In the genomic region with DNA sequence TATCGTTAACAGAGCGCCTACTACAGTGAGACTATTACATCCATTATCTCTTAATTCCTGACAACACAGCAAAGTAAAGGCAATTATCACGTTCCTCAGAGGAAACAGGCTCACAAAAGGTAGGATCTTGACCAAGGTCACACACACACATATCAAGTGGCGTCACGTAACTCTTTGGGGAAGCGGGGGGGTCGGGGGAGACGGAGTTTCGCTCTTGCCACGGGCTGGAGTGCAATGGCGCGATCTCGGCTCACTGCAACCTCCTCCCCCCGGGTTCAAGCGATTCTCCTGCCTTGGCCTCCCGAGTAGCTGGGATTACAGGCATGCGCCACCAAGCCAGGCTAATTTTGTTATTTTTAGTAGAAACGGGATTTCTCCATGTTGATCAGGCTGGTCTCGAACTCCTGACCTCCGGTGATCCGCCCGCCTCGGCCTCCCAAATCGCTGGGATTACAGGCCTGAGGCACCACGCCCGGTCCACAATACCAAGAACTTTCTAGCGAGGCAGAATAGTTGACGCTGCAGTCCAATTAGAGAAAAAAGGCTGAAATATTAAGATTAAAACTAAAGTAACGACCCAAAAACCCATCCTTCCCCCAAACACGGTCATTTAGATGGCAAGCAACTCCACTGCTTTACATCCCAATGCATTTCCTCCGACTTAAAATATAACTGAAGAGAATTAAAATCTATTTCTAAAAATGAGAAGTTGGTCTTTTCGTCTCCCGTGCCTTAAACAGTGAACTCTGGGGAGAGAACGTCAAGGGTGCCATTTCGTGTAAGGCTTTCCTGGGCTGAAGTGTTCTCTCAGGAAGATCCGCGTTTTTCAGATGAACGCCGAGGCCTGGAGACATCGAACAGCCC, we compare ENCODE assay signal across 8 cellular contexts. TPM values are rescaled to one million over a fixed set of nuclear protein-coding genes. Genes with fewer than 3 reads are reported as not detected.
A peak's percentile ranks its signal among the peaks of the same experiment; 100 is the strongest.
DNase-seq lines count a peak whose midpoint lies in the region; ATAC-seq, FAIRE-seq and TF ChIP-seq lines count a peak whose summit lies in the region.

No MANE protein-coding gene starts in this region.

- peak; percentile 67 for FAIRE-seq in GM12891 (lab: Jason Lieb, UNC)

- H3K4me1 ChIP-seq in fibroblast of lung (ENCODE audit: control insufficient read depth, extremely low read depth, insufficient read depth, low read length): peaks cover 3% of the 10 kb centered on the region

- H3K4me3 ChIP-seq in fibroblast of lung (replicated peaks in 1 of 4; ENCODE audit: control extremely low read depth in 1 of 4, insufficient read depth in 1 of 4, low read depth in 3 of 4, low read length in 4 of 4): peak overlapping the region; percentile 63 to 100 (median 96)

- no peaks in the 10 kb centered on the region for H3K9me3 ChIP-seq in fibroblast of lung (ENCODE audit: control insufficient read depth, insufficient read depth, low read depth, low read length)

- H3K36me3 Mint-ChIP-seq in osteocyte (ENCODE audit: unreplicated experiment) (peaks cover 37% of the 10 kb centered on the region), type B pancreatic cell (peaks cover 48% of the 10 kb centered on the region)

- DNase-seq in GM12891 (ENCODE audit: insufficient read length, low spot score) (peak; percentile 33), NCI-H748 (lab: John Stamatoyannopoulos, UW; ENCODE audit: unreplicated experiment) (peak; percentile 58), activated T-cell treated with anti-CD3 and anti-CD28 coated beads for 24 hours (ENCODE audit: low read depth) (peak; percentile 41), fibroblast of lung (ENCODE audit: low read depth in 2 of 2) (peak; percentile 49 to 59), osteocyte (ENCODE audit: extremely low spot score, unreplicated experiment) (no peak), type B pancreatic cell (ENCODE audit: extremely low spot score, unreplicated experiment) (no peak), KG1 (lab: John Stamatoyannopoulos, UW) (no peak)

- no peak for TF ChIP-seq CTCF in fibroblast of lung (conservative IDR thresholded peaks at IDR 0.05 in 1 of 2, IDR thresholded peaks at IDR 0.05 in 1 of 2; ENCODE audit: low read depth in 1 of 2, low read length in 2 of 2)
- TF ChIP-seq CTCF in osteocyte (IDR thresholded peaks at IDR 0.05): no peak
- TF ChIP-seq CTCF in type B pancreatic cell (conservative IDR thresholded peaks at IDR 0.05): no peak

- peaks cover 5% of the 10 kb centered on the region for H3K36me3 ChIP-seq in fibroblast of lung (ENCODE audit: control insufficient read depth, insufficient read depth, low read length)

- peak overlapping the region; percentile 60 for H3K4me2 ChIP-seq in fibroblast of lung (ENCODE audit: extremely low read depth, insufficient read depth, low read length)

- H3K4me1 Mint-ChIP-seq in osteocyte (ENCODE audit: unreplicated experiment) (peaks cover 36% of the 10 kb centered on the region), type B pancreatic cell (ENCODE audit: unreplicated experiment) (peaks cover 34% of the 10 kb centered on the region)

- ATAC-seq in HG03520 (IDR thresholded peaks at IDR 0.05; ENCODE audit: unreplicated experiment): no peak

- peak overlapping the region; percentile 97 for H3K4me3 Mint-ChIP-seq in osteocyte (ENCODE audit: unreplicated experiment)
- H3K4me3 Mint-ChIP-seq in type B pancreatic cell: peak overlapping the region; percentile 92

- H2AFZ ChIP-seq in fibroblast of lung (ENCODE audit: low read length): no peak overlapping the region

- H3K27me3 ChIP-seq in fibroblast of lung (ENCODE audit: control insufficient read depth, insufficient read depth, low read length): no peaks in the 10 kb centered on the region

- peak overlapping the region; percentile 100 for H3K9ac ChIP-seq in fibroblast of lung (ENCODE audit: insufficient read depth, low read length)

- peak overlapping the region; percentile 100 for H3K27ac ChIP-seq in fibroblast of lung (ENCODE audit: insufficient read depth, low read length)

- peak; percentile 47; the same call in 1 of the 2 replicates for TF ChIP-seq POLR2A in GM12891 (IDR thresholded peaks at IDR 0.05; ENCODE audit: low read depth, low read length)

- peaks cover 11% of the 10 kb centered on the region for H4K20me1 ChIP-seq in fibroblast of lung (ENCODE audit: control insufficient read depth, extremely low read depth, insufficient read depth, low read length)

- H3K27me3 Mint-ChIP-seq in osteocyte (ENCODE audit: unreplicated experiment) (no peaks in the 10 kb centered on the region), type B pancreatic cell (peaks cover 7% of the 10 kb centered on the region)

- H3K9me3 Mint-ChIP-seq in osteocyte (ENCODE audit: unreplicated experiment): no peaks in the 10 kb centered on the region
- peaks cover 4% of the 10 kb centered on the region for H3K9me3 Mint-ChIP-seq in type B pancreatic cell

- H3K27ac Mint-ChIP-seq in osteocyte (ENCODE audit: unreplicated experiment) (peak overlapping the region; percentile 95), type B pancreatic cell (peak overlapping the region; percentile 93)

- peaks cover 58% of the 10 kb centered on the region for H3K79me2 ChIP-seq in fibroblast of lung (ENCODE audit: control insufficient read depth, insufficient read depth, low read length)

TF ChIP-seq in GM12891, 5 proteins besides CTCF, POLR2A, EP300 and RAD21:
- TF ChIP-seq POLR2AphosphoS5 (IDR thresholded peaks at IDR 0.05; ENCODE audit: low read depth, low read length) (peak; percentile 48; the same call in 1 of the 2 replicates), POU2F2 (IDR thresholded peaks at IDR 0.05; ENCODE audit: low read depth, low read length) (no peak), TAF1 (IDR thresholded peaks at IDR 0.05; ENCODE audit: low read depth, low read length) (peak; percentile 69), SPI1 (IDR thresholded peaks at IDR 0.05; ENCODE audit: low read depth, low read length) (0 out of 2 replicates have a peak, but pooled peaks have one; percentile 28), PAX5 (IDR thresholded peaks at IDR 0.05; ENCODE audit: insufficient read depth, low read length, severe bottlenecking) (no peak)

RNA-seq across cellular contexts. Expression of a gene that starts 1.1 kb away (rescaled TPM):
- 142 TPM for polyA plus RNA-seq in GM12891 (2012; ENCODE audit: low read depth, missing spikeins)
- total RNA-seq in fibroblast of lung: 362 and 420 TPM in 2 replicates
- polyA plus RNA-seq in fibroblast of lung: 244 and 325 TPM in 2 replicates
- 86.7 and 115 TPM in 2 replicates for polyA plus RNA-seq in fibroblast of lung (2012)
- 215 and 259 TPM in 2 replicates for polyA minus RNA-seq in fibroblast of lung (ENCODE audit: low replicate concordance)
- 439 and 466 TPM in 2 replicates for total RNA-seq in osteocyte
- total RNA-seq in type B pancreatic cell (ENCODE audit: low replicate concordance): 377 and 531 TPM in 2 replicates

RNA-seq across cellular contexts. Expression of a gene that starts 37.1 kb away (rescaled TPM):
- 0.69 TPM for polyA plus RNA-seq in GM12891 (2012; ENCODE audit: low read depth, missing spikeins)
- total RNA-seq in fibroblast of lung: 42.1 and 78.8 TPM in 2 replicates
- 161 and 305 TPM in 2 replicates for polyA plus RNA-seq in fibroblast of lung
- 102 and 170 TPM in 2 replicates for polyA plus RNA-seq in fibroblast of lung (2012)
- 86.3 and 150 TPM in 2 replicates for polyA minus RNA-seq in fibroblast of lung (ENCODE audit: low replicate concordance)
- total RNA-seq in osteocyte: 39.3 and 49.3 TPM in 2 replicates
- total RNA-seq in type B pancreatic cell (ENCODE audit: low replicate concordance): 10.6 and 24.2 TPM in 2 replicates

RNA-seq across cellular contexts. Expression of a gene that starts 50.0 kb away (rescaled TPM):
- polyA plus RNA-seq in GM12891 (2012; ENCODE audit: low read depth, missing spikeins): not detected
- not detected in 2 replicates for total RNA-seq in fibroblast of lung
- polyA plus RNA-seq in fibroblast of lung: not detected in 2 replicates
- not detected in 2 replicates for polyA plus RNA-seq in fibroblast of lung (2012)
- polyA minus RNA-seq in fibroblast of lung (ENCODE audit: low replicate concordance): not detected in 2 replicates
- 0.43 and 0.57 TPM in 2 replicates for total RNA-seq in osteocyte
- total RNA-seq in type B pancreatic cell (ENCODE audit: low replicate concordance): 1.3 and 2.0 TPM in 2 replicates

Comparison
In these comparisons a context has a peak if more than half of its experiments do, and no peak if none do; other contexts are left out.
1. DNase-seq: peak in GM12891 (single experiment), NCI-H748 (single experiment), activated T-cell treated with anti-CD3 and anti-CD28 coated beads for 24 hours (single experiment) and fibroblast of lung (2 of 2); none in osteocyte (single experiment), type B pancreatic cell (single experiment) and KG1 (single experiment).